8 cellular contexts compared by ENCODE assay signal in the genomic region with DNA sequence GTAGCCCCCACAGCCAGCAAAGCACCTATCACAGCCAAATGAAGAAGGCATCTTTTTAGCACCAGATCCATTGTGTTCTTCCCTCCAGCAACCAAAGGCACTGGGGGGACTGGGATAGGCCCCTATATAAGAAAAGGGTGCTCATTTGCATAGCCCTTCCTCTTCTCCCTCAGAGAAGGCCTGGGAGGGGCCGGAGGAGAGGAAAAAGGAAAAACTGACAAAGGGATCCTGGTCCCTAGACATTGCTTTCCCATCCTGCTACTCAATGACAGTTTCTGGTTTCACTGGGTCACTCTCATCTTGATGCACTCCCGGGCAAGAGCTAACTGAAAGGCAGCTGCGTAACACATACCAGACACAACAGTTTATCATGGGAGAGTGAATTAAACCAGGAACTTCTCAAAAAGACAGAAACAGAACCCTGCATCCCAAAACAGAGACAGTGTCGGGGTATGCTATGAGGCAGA. TPM values are rescaled to one million over a fixed set of nuclear protein-coding genes. Genes with fewer than 3 reads are reported as not detected.
A peak's percentile ranks its signal among the peaks of the same experiment; 100 is the strongest.
DNase-seq lines count a peak whose midpoint lies in the region; ATAC-seq, FAIRE-seq and TF ChIP-seq lines count a peak whose summit lies in the region.

Gene PMEL (minus strand): TSS at position 102 of the 467 bp plus-strand sequence. CDS start 31 bp downstream, at position 71.

- no peaks in the 10 kb centered on the region for H3K9me3 Mint-ChIP-seq in astrocyte (ENCODE audit: unreplicated experiment)

- TF ChIP-seq CTCF in AG10803 (conservative IDR thresholded peaks at IDR 0.05; ENCODE audit: low read length): no peak
- no peak for TF ChIP-seq CTCF in astrocyte (IDR thresholded peaks at IDR 0.05; ENCODE audit: insufficient read depth, low read depth, low read length)

- no peaks in the 10 kb centered on the region for H3K27me3 Mint-ChIP-seq in astrocyte (ENCODE audit: low read depth, unreplicated experiment)

- no peaks in the 10 kb centered on the region for H3K36me3 Mint-ChIP-seq in astrocyte (ENCODE audit: low read depth, unreplicated experiment)

- H3K4me3 ChIP-seq in AG10803 (ENCODE audit: low read length): peak within 1 kb of the TSS; percentile 86
- H3K4me3 ChIP-seq in astrocyte (ENCODE audit: insufficient read depth, low read depth, low read length): peak within 1 kb of the TSS; percentile 94
- H3K4me3 ChIP-seq in subcutaneous abdominal adipose tissue (ENCODE audit: low read depth in 1 of 5, low read length in 5 of 5): peak within 1 kb of the TSS; percentile 86 to 92 (median 90)

- no peaks in the 10 kb centered on the region for H4K20me1 ChIP-seq in astrocyte (ENCODE audit: insufficient read depth, low read length)

- DNase-seq in AG10803 (ENCODE audit: low read depth) (peak; percentile 8), astrocyte (ENCODE audit: low read depth) (no peak), iPS-NIHi7 (ENCODE audit: extremely low spot score) (peak; percentile 52)
- no peak for DNase-seq in activated CD4-positive, CD25-positive, alpha-beta regulatory T cell treated with anti-CD3 and anti-CD28 coated beads, Interleukin-2, amount 50 U/mL, for 72 hours

- peak within 1 kb of the TSS; percentile 95 for H3K4me3 Mint-ChIP-seq in astrocyte (ENCODE audit: unreplicated experiment)

- FAIRE-seq in astrocyte (lab: Jason Lieb, UNC): no peak

- H3K27ac ChIP-seq in astrocyte (ENCODE audit: low read depth, low read length) (peak within 1 kb of the TSS; percentile 82), subcutaneous abdominal adipose tissue (ENCODE audit: low read depth, low read length) (peak within 1 kb of the TSS; percentile 61)

- H3K4me1 ChIP-seq in astrocyte (ENCODE audit: insufficient read depth, low read length) (peaks cover 15% of the 10 kb centered on the region), subcutaneous abdominal adipose tissue (ENCODE audit: control insufficient read depth in 5 of 5, insufficient read depth in 5 of 5, low read length in 5 of 5) (peaks cover 0 to 21% (median 17%) of the 10 kb centered on the region in 5 donors)

- H3K27ac Mint-ChIP-seq in astrocyte (ENCODE audit: unreplicated experiment): peak within 1 kb of the TSS; percentile 76

- peaks cover 11% of the 10 kb centered on the region for H3K4me1 Mint-ChIP-seq in astrocyte (ENCODE audit: low read depth, unreplicated experiment)

- H2AFZ ChIP-seq in astrocyte (ENCODE audit: low read depth, low read length): peak within 1 kb of the TSS; percentile 88

- peak within 1 kb of the TSS; percentile 86 for H3K4me2 ChIP-seq in astrocyte (ENCODE audit: low read length)

- no peaks in the 10 kb centered on the region for H3K9me3 ChIP-seq in astrocyte (ENCODE audit: insufficient read depth, low read depth, low read length)
- H3K9me3 ChIP-seq in subcutaneous abdominal adipose tissue (ENCODE audit: control insufficient read depth in 5 of 5, low read length in 5 of 5): no peaks in the 10 kb centered on the region

- H3K79me2 ChIP-seq in astrocyte (ENCODE audit: insufficient read depth, low read length): peaks cover 23% of the 10 kb centered on the region

- H3K36me3 ChIP-seq in astrocyte (ENCODE audit: insufficient read depth, low read length): no peaks in the 10 kb centered on the region
- H3K36me3 ChIP-seq in subcutaneous abdominal adipose tissue (ENCODE audit: control insufficient read depth in 5 of 5, insufficient read depth in 5 of 5, low read length in 5 of 5): peaks cover 0 to 4% (median under 1%) of the 10 kb centered on the region in 5 donors

- ATAC-seq in HG03280 (IDR thresholded peaks at IDR 0.05; ENCODE audit: unreplicated experiment): peak; percentile 2
- ATAC-seq in HG02970 (IDR thresholded peaks at IDR 0.05; ENCODE audit: low FRiP score, unreplicated experiment): no peak
- no peak for ATAC-seq in GM19035 (IDR thresholded peaks at IDR 0.05; ENCODE audit: unreplicated experiment)

- H3K27me3 ChIP-seq in astrocyte (ENCODE audit: insufficient read depth, low read length) (no peaks in the 10 kb centered on the region), subcutaneous abdominal adipose tissue (ENCODE audit: control insufficient read depth in 5 of 5, insufficient read depth in 4 of 5, low read length in 5 of 5) (no peaks in the 10 kb centered on the region)

- H3K9ac ChIP-seq in astrocyte (ENCODE audit: low read length) (peak within 1 kb of the TSS; percentile 95), subcutaneous abdominal adipose tissue (ENCODE audit: low read length in 5 of 5) (peak within 1 kb of the TSS; percentile 80 to 89 (median 86))

RNA-seq across cellular contexts. Expression of gene PMEL, which starts in this region (rescaled TPM):
- total RNA-seq in astrocyte: 3.9 and 13.8 TPM in 2 replicates

Comparison
In these comparisons a context has a peak if more than half of its experiments do, and no peak if none do; other contexts are left out.
1. DNase-seq: peak in AG10803 (single experiment) and iPS-NIHi7 (single experiment); none in astrocyte (single experiment) and activated CD4-positive, CD25-positive, alpha-beta regulatory T cell treated with anti-CD3 and anti-CD28 coated beads, Interleukin-2, amount 50 U/mL, for 72 hours (single experiment).
2. Peak in every context shown above with its lines, with median percentiles within 50 percentile points of each other: H3K4me3 ChIP-seq.